ENCODE assay signal across 1 cellular context in the genomic region with DNA sequence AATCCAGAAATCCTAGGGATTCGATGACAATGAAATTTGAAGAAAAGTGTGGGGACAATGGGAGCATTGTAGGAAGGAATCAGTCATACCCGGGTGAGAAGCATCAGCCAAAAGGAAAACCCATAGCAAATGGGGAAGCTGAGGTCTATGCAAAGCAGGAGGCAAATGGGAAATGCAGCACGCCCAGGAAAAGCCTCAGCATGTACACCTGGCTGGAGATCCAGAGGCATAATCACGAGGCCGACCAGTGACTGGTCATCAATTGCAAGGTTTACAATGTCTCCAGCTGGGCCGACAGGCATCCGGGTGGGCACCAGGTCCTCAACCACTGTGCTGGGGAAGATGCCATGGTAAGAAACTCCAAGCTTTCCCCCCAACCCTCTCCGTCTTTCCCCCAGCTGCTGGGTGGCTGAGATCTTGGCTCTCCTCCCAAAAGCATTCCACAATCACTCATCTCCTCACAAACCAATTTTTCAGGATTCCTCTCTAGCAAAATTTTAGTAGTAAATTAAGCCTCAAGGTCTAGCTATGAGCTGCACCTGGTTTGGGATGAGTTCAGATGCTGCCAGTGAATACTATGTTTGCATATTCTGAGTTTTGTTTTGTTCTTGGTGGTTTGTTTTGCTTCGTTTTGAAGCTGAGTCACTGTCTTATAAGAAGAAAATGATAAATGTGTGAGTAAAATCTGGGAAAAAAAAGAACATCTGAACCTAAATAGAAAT.
TF ChIP-seq lines count a peak whose summit lies in the region.

No MANE protein-coding gene starts in this region.

TF ChIP-seq in GM23338, 12 proteins besides CTCF, POLR2A, EP300 and RAD21 (continued from another document):
- TF ChIP-seq, protein P1, sequence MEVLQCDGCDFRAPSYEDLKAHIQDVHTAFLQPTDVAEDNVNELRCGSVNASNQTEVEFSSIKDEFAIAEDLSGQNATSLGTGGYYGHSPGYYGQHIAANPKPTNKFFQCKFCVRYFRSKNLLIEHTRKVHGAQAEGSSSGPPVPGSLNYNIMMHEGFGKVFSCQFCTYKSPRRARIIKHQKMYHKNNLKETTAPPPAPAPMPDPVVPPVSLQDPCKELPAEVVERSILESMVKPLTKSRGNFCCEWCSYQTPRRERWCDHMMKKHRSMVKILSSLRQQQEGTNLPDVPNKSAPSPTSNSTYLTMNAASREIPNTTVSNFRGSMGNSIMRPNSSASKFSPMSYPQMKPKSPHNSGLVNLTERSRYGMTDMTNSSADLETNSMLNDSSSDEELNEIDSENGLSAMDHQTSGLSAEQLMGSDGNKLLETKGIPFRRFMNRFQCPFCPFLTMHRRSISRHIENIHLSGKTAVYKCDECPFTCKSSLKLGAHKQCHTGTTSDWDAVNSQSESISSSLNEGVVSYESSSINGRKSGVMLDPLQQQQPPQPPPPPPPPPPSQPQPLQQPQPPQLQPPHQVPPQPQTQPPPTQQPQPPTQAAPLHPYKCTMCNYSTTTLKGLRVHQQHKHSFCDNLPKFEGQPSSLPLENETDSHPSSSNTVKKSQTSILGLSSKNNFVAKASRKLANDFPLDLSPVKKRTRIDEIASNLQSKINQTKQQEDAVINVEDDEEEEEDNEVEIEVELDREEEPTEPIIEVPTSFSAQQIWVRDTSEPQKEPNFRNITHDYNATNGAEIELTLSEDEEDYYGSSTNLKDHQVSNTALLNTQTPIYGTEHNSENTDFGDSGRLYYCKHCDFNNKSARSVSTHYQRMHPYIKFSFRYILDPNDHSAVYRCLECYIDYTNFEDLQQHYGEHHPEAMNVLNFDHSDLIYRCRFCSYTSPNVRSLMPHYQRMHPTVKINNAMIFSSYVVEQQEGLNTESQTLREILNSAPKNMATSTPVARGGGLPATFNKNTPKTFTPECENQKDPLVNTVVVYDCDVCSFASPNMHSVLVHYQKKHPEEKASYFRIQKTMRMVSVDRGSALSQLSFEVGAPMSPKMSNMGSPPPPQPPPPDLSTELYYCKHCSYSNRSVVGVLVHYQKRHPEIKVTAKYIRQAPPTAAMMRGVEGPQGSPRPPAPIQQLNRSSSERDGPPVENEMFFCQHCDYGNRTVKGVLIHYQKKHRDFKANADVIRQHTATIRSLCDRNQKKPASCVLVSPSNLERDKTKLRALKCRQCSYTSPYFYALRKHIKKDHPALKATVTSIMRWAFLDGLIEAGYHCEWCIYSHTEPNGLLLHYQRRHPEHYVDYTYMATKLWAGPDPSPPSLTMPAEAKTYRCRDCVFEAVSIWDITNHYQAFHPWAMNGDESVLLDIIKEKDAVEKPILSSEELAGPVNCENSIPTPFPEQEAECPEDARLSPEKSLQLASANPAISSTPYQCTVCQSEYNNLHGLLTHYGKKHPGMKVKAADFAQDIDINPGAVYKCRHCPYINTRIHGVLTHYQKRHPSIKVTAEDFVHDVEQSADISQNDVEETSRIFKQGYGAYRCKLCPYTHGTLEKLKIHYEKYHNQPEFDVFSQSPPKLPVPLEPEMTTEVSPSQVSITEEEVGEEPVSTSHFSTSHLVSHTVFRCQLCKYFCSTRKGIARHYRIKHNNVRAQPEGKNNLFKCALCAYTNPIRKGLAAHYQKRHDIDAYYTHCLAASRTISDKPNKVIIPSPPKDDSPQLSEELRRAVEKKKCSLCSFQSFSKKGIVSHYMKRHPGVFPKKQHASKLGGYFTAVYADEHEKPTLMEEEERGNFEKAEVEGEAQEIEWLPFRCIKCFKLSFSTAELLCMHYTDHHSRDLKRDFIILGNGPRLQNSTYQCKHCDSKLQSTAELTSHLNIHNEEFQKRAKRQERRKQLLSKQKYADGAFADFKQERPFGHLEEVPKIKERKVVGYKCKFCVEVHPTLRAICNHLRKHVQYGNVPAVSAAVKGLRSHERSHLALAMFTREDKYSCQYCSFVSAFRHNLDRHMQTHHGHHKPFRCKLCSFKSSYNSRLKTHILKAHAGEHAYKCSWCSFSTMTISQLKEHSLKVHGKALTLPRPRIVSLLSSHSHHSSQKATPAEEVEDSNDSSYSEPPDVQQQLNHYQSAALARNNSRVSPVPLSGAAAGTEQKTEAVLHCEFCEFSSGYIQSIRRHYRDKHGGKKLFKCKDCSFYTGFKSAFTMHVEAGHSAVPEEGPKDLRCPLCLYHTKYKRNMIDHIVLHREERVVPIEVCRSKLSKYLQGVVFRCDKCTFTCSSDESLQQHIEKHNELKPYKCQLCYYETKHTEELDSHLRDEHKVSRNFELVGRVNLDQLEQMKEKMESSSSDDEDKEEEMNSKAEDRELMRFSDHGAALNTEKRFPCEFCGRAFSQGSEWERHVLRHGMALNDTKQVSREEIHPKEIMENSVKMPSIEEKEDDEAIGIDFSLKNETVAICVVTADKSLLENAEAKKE (CRISPR knock-in tag; IDR thresholded peaks at IDR 0.05) = no peak
- TF ChIP-seq EZH2 (IDR thresholded peaks at IDR 0.05; ENCODE audit: low read depth, unreplicated experiment) = no peak
- no peak for TF ChIP-seq STAT1 (IDR thresholded peaks at IDR 0.05; ENCODE audit: unreplicated experiment)
- TF ChIP-seq, protein P2, sequence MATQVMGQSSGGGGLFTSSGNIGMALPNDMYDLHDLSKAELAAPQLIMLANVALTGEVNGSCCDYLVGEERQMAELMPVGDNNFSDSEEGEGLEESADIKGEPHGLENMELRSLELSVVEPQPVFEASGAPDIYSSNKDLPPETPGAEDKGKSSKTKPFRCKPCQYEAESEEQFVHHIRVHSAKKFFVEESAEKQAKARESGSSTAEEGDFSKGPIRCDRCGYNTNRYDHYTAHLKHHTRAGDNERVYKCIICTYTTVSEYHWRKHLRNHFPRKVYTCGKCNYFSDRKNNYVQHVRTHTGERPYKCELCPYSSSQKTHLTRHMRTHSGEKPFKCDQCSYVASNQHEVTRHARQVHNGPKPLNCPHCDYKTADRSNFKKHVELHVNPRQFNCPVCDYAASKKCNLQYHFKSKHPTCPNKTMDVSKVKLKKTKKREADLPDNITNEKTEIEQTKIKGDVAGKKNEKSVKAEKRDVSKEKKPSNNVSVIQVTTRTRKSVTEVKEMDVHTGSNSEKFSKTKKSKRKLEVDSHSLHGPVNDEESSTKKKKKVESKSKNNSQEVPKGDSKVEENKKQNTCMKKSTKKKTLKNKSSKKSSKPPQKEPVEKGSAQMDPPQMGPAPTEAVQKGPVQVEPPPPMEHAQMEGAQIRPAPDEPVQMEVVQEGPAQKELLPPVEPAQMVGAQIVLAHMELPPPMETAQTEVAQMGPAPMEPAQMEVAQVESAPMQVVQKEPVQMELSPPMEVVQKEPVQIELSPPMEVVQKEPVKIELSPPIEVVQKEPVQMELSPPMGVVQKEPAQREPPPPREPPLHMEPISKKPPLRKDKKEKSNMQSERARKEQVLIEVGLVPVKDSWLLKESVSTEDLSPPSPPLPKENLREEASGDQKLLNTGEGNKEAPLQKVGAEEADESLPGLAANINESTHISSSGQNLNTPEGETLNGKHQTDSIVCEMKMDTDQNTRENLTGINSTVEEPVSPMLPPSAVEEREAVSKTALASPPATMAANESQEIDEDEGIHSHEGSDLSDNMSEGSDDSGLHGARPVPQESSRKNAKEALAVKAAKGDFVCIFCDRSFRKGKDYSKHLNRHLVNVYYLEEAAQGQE (IDR thresholded peaks at IDR 0.05; ENCODE audit: unreplicated experiment) = no peak
- no peak for TF ChIP-seq ZNF114 (CRISPR knock-in tag; IDR thresholded peaks at IDR 0.05)
- TF ChIP-seq JUNB (IDR thresholded peaks at IDR 0.05; ENCODE audit: unreplicated experiment) = no peak
- no peak for TF ChIP-seq EZH2phosphoT487 (IDR thresholded peaks at IDR 0.05; ENCODE audit: unreplicated experiment)
- TF ChIP-seq, protein P3, sequence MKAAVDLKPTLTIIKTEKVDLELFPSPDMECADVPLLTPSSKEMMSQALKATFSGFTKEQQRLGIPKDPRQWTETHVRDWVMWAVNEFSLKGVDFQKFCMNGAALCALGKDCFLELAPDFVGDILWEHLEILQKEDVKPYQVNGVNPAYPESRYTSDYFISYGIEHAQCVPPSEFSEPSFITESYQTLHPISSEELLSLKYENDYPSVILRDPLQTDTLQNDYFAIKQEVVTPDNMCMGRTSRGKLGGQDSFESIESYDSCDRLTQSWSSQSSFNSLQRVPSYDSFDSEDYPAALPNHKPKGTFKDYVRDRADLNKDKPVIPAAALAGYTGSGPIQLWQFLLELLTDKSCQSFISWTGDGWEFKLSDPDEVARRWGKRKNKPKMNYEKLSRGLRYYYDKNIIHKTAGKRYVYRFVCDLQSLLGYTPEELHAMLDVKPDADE (IDR thresholded peaks at IDR 0.05) = no peak
- no peak for TF ChIP-seq NANOG (IDR thresholded peaks at IDR 0.05; ENCODE audit: borderline replicate concordance)
- TF ChIP-seq ZNF331 (CRISPR knock-in tag; IDR thresholded peaks at IDR 0.05; ENCODE audit: low read depth) = no peak
